ENCODE assay signal across 25 cellular contexts in genomic region chr13:72489751-72490150, GRCh38.
"Had no signal": no experiment of that assay in that cellular context is flagged by ENCODE, and none has a peak within 500 bp of the region (broad histone marks: within the 10 kb centered on the region; RNA-seq: fewer than 3 reads in every experiment).

No MANE protein-coding gene starts in this region.

- DNase-seq: activated B cell treated with CpG ODN at 0.5 μM for 24 hours; activated CD4-positive, alpha-beta T cell treated with anti-CD3 and anti-CD28 coated beads, Interleukin-2, amount 50 U/mL, for 1 hour; activated CD8-positive, alpha-beta T cell treated with anti-CD3 and anti-CD28 coated beads for 36 hours; activated naive CD8-positive, alpha-beta T cell treated with anti-CD3 and anti-CD28 coated beads, Interleukin-2, amount 50 U/mL, for 24 hours; activated T-cell treated with anti-CD3 and anti-CD28 coated beads, Interleukin-2, amount 50 U/mL, for 4 hours; amygdala; central memory CD4-positive, alpha-beta T cell; foreskin melanocyte; heart right ventricle; naive B cell; nucleus accumbens; pancreas; retina; stimulated activated CD4-positive, alpha-beta T cell treated with anti-CD3 and anti-CD28 coated beads, Interleukin-12 subunit alpha, Interleukin-12 subunit beta, amount 100 ng/mL, for 4 hours; stimulated activated CD4-positive, alpha-beta T cell treated with anti-CD3 and anti-CD28 coated beads, Interleukin-4, amount 100 ng/mL, for 24 hours; stimulated activated CD8-positive, alpha-beta memory T cell treated with anti-CD3 and anti-CD28 coated beads, Interleukin-4, amount 100 ng/mL, for 48 hours; stimulated activated naive CD8-positive, alpha-beta T cell treated with anti-CD3 and anti-CD28 coated beads, Interleukin-15, amount 100 ng/mL, for 72 hours; substantia nigra; uterus had no signal

- H3K27me3 Mint-ChIP-seq: activated B cell treated with CpG ODN at 0.5 μM for 24 hours; activated CD8-positive, alpha-beta T cell treated with anti-CD3 and anti-CD28 coated beads for 36 hours; activated naive CD8-positive, alpha-beta T cell treated with anti-CD3 and anti-CD28 coated beads, Interleukin-2, amount 50 U/mL, for 24 hours; dendritic cell treated with granulocyte-macrophage colony-stimulating factor and Interleukin-4, amounts not matched to agents 40 ng/mL and 50 ng/mL, for 4 days; naive B cell; stimulated activated memory B cell treated with anti-CD40 and anti-IgM and Interleukin-4, amounts not matched to agents 10 μg/mL and 1 μg/mL and 100 μg/mL, for 72 hours; stimulated activated naive CD8-positive, alpha-beta T cell treated with anti-CD3 and anti-CD28 coated beads, Interleukin-15, amount 100 ng/mL, for 72 hours; type B pancreatic cell had no signal

- H3K4me1 Mint-ChIP-seq: activated B cell treated with CpG ODN at 0.5 μM for 24 hours; activated naive CD4-positive, alpha-beta T cell treated with anti-CD3 and anti-CD28 coated beads, Interleukin-2, amount 50 U/mL, for 24 hours; activated naive CD8-positive, alpha-beta T cell treated with anti-CD3 and anti-CD28 coated beads, Interleukin-2, amount 50 U/mL, for 24 hours; activated T-helper 17 cell treated with anti-CD3 and anti-CD28 coated beads, Interleukin-2, amount 50 U/mL, for 72 hours; mesothelial cell of epicardium; naive B cell; stimulated activated memory B cell treated with anti-CD40 and anti-IgM and Interleukin-4, amounts not matched to agents 10 μg/mL and 1 μg/mL and 100 μg/mL, for 72 hours; stimulated activated naive CD8-positive, alpha-beta T cell treated with anti-CD3 and anti-CD28 coated beads, Interleukin-15, amount 100 ng/mL, for 72 hours had no signal

- H3K36me3 Mint-ChIP-seq: activated naive CD4-positive, alpha-beta T cell treated with anti-CD3 and anti-CD28 coated beads, Interleukin-2, amount 50 U/mL, for 24 hours; naive B cell; stimulated activated memory B cell treated with anti-CD40 and anti-IgM and Interleukin-4, amounts not matched to agents 10 μg/mL and 1 μg/mL and 100 μg/mL, for 72 hours; type B pancreatic cell had no signal

- H3K4me3 Mint-ChIP-seq: activated B cell treated with CpG ODN at 0.5 μM for 24 hours; activated CD8-positive, alpha-beta T cell treated with anti-CD3 and anti-CD28 coated beads for 36 hours; activated naive CD4-positive, alpha-beta T cell treated with anti-CD3 and anti-CD28 coated beads, Interleukin-2, amount 50 U/mL, for 24 hours; activated naive CD8-positive, alpha-beta T cell treated with anti-CD3 and anti-CD28 coated beads, Interleukin-2, amount 50 U/mL, for 24 hours; activated T-cell treated with anti-CD3 and anti-CD28 coated beads, Interleukin-2, amount 50 U/mL, for 4 hours; activated T-helper 17 cell treated with anti-CD3 and anti-CD28 coated beads, Interleukin-2, amount 50 U/mL, for 72 hours; dendritic cell treated with granulocyte-macrophage colony-stimulating factor and Interleukin-4, amounts not matched to agents 40 ng/mL and 50 ng/mL, for 4 days; mesothelial cell of epicardium; naive B cell; stimulated activated memory B cell treated with anti-CD40 and anti-IgM and Interleukin-4, amounts not matched to agents 10 μg/mL and 1 μg/mL and 100 μg/mL, for 72 hours; stimulated activated naive CD8-positive, alpha-beta T cell treated with anti-CD3 and anti-CD28 coated beads, Interleukin-15, amount 100 ng/mL, for 72 hours; type B pancreatic cell had no signal

- H3K27ac Mint-ChIP-seq: activated B cell treated with CpG ODN at 0.5 μM for 24 hours; activated CD8-positive, alpha-beta T cell treated with anti-CD3 and anti-CD28 coated beads for 36 hours; activated naive CD4-positive, alpha-beta T cell treated with anti-CD3 and anti-CD28 coated beads, Interleukin-2, amount 50 U/mL, for 24 hours; activated naive CD8-positive, alpha-beta T cell treated with anti-CD3 and anti-CD28 coated beads, Interleukin-2, amount 50 U/mL, for 24 hours; activated T-helper 17 cell treated with anti-CD3 and anti-CD28 coated beads, Interleukin-2, amount 50 U/mL, for 72 hours; dendritic cell treated with granulocyte-macrophage colony-stimulating factor and Interleukin-4, amounts not matched to agents 40 ng/mL and 50 ng/mL, for 4 days; mesothelial cell of epicardium; stimulated activated memory B cell treated with anti-CD40 and anti-IgM and Interleukin-4, amounts not matched to agents 10 μg/mL and 1 μg/mL and 100 μg/mL, for 72 hours; stimulated activated naive CD8-positive, alpha-beta T cell treated with anti-CD3 and anti-CD28 coated beads, Interleukin-15, amount 100 ng/mL, for 72 hours; type B pancreatic cell had no signal

- H3K9me3 Mint-ChIP-seq: activated B cell treated with CpG ODN at 0.5 μM for 24 hours; activated CD8-positive, alpha-beta T cell treated with anti-CD3 and anti-CD28 coated beads for 36 hours; activated naive CD4-positive, alpha-beta T cell treated with anti-CD3 and anti-CD28 coated beads, Interleukin-2, amount 50 U/mL, for 24 hours; activated naive CD8-positive, alpha-beta T cell treated with anti-CD3 and anti-CD28 coated beads, Interleukin-2, amount 50 U/mL, for 24 hours; activated T-helper 17 cell treated with anti-CD3 and anti-CD28 coated beads, Interleukin-2, amount 50 U/mL, for 72 hours; type B pancreatic cell had no signal
